9 cellular contexts compared by ENCODE assay signal in the genomic region with DNA sequence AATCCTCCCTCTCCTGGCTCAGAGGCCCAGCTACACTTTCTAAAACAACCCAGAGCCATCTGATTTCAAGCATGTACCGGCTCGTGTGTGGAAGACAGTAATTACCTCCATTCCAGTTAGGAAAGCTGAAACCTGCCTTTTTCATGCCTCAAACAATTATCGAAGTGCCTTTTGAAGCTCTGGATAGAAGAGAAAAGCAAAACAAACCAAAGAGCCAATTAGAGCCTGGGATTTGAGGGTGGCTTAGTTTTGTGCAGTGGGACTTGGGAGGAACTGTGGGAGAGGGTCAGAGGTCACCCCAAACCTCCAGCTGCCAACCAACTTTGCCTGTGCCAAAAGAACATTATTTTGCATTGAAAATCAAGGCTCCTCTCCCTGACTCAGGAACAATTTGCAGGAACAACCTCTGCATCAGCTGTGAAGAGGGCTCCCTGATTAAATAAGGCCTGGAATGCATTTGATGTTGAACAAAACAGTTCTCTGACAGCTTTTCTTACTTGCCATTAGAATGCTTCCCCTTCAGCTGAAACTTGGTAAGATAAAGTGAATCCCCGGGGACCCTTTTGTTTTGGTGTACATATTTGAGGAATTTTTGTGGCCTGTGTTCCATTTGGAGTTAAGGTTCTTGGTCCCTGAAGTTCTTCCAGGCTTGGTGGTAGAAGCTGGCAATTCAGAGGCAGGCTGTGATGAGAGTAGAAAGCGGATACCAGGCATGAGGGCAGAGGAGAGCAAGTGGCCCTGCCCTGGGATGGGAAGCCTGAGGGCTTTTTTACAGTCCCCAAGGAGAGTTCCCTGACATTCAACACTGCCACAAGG.
DNase-seq lines count a peak whose midpoint lies in the region; ATAC-seq and TF ChIP-seq lines count a peak whose summit lies in the region.
"Had no signal": no experiment of that assay in that cellular context is flagged by ENCODE, and none has a peak within 500 bp of the region (broad histone marks: within the 10 kb centered on the region; RNA-seq: fewer than 3 reads in every experiment).

No MANE protein-coding gene starts in this region.

- no peak for DNase-seq in stimulated activated naive CD8-positive, alpha-beta T cell treated with anti-CD3 and anti-CD28 coated beads, Interleukin-15, amount 100 ng/mL, for 72 hours
- DNase-seq in stimulated activated naive CD8-positive, alpha-beta T cell treated with anti-CD3 and anti-CD28 coated beads, Interleukin-15, Interleukin-2, amounts not matched to agents 100 U/mL and 50 U/mL, for 24 hours: no peak
- DNase-seq in fibroblast of villous mesenchyme (ENCODE audit: low read depth): peak; percentile 46
- DNase-seq in ovary: peak; percentile 70 to 83 (median 75)
- no peak for DNase-seq in NCI-H774 (lab: John Stamatoyannopoulos, UW)
- no peak for DNase-seq in NCI-H146 (lab: John Stamatoyannopoulos, UW)
- DNase-seq in activated CD4-positive, CD25-positive, alpha-beta regulatory T cell (lab: John Stamatoyannopoulos, UW): no peak
- no peak for DNase-seq in NCI-H1048 (lab: John Stamatoyannopoulos, UW)

- H3K4me1 Mint-ChIP-seq in stimulated activated naive CD8-positive, alpha-beta T cell treated with anti-CD3 and anti-CD28 coated beads, Interleukin-15, amount 100 ng/mL, for 72 hours: peaks cover 20% of the 10 kb centered on the region

- peaks cover 47% of the 10 kb centered on the region for H3K4me1 ChIP-seq in ovary (ENCODE audit: insufficient read depth)

- H3K27ac Mint-ChIP-seq in stimulated activated naive CD8-positive, alpha-beta T cell treated with anti-CD3 and anti-CD28 coated beads, Interleukin-15, amount 100 ng/mL, for 72 hours: peak overlapping the region; percentile 10 to 25

- H3K27me3 Mint-ChIP-seq in stimulated activated naive CD8-positive, alpha-beta T cell treated with anti-CD3 and anti-CD28 coated beads, Interleukin-15, amount 100 ng/mL, for 72 hours: no peaks in the 10 kb centered on the region
- H3K27me3 Mint-ChIP-seq: central memory CD8-positive, alpha-beta T cell had no signal

- ATAC-seq in stimulated activated naive CD8-positive, alpha-beta T cell treated with anti-CD3 and anti-CD28 coated beads, Interleukin-15, amount 100 ng/mL, for 72 hours: no peak
- no peak for ATAC-seq in stimulated activated naive CD8-positive, alpha-beta T cell treated with anti-CD3 and anti-CD28 coated beads, Interleukin-15, Interleukin-2, amounts not matched to agents 100 U/mL and 50 U/mL, for 24 hours

- peak overlapping the region; percentile 38 to 75 for H3K27ac ChIP-seq in ovary

- H3K9me3 ChIP-seq in ovary: no peaks in the 10 kb centered on the region

- no peak for TF ChIP-seq EP300 in ovary (IDR thresholded peaks at IDR 0.05)

- no peak for TF ChIP-seq CTCF in fibroblast of villous mesenchyme (IDR thresholded peaks at IDR 0.05; ENCODE audit: insufficient read depth, low read depth, low read length)
- no peak for TF ChIP-seq CTCF in ovary (IDR thresholded peaks at IDR 0.05)

- no peak for TF ChIP-seq POLR2A in ovary (IDR thresholded peaks at IDR 0.05)

- H3K4me3 Mint-ChIP-seq in stimulated activated naive CD8-positive, alpha-beta T cell treated with anti-CD3 and anti-CD28 coated beads, Interleukin-15, amount 100 ng/mL, for 72 hours: no peak overlapping the region
- H3K4me3 Mint-ChIP-seq: central memory CD8-positive, alpha-beta T cell had no signal

- 16 to 20% (median 19%) methylated on average over 5 of the region's 5 CpGs for WGBS in ovary, 3 donors

- no peaks in the 10 kb centered on the region for H3K36me3 ChIP-seq in ovary

- H3K4me3 ChIP-seq in fibroblast of villous mesenchyme (ENCODE audit: low read depth, low read length): no peak overlapping the region
- H3K4me3 ChIP-seq in ovary: no peak overlapping the region

- no peaks in the 10 kb centered on the region for H3K9me3 Mint-ChIP-seq in stimulated activated naive CD8-positive, alpha-beta T cell treated with anti-CD3 and anti-CD28 coated beads, Interleukin-15, amount 100 ng/mL, for 72 hours
- H3K9me3 Mint-ChIP-seq: central memory CD8-positive, alpha-beta T cell had no signal

- no peaks in the 10 kb centered on the region for H3K27me3 ChIP-seq in ovary

- intact Hi-C loops in ovary (cut with DNase I): loop anchor here in 1 of 4 donors (10.0 kb wide), 3 partner anchors 228 to 588 kb away; no protein-coding TSS in a partner anchor

Comparison
In these comparisons a context has a peak if more than half of its experiments do, and no peak if none do; other contexts are left out.
1. DNase-seq: peak in fibroblast of villous mesenchyme (single experiment) and ovary (5 of 5); none in stimulated activated naive CD8-positive, alpha-beta T cell treated with anti-CD3 and anti-CD28 coated beads, Interleukin-15, amount 100 ng/mL, for 72 hours (0 of 2), stimulated activated naive CD8-positive, alpha-beta T cell treated with anti-CD3 and anti-CD28 coated beads, Interleukin-15, Interleukin-2, amounts not matched to agents 100 U/mL and 50 U/mL, for 24 hours (single experiment), NCI-H774 (single experiment), NCI-H146 (single experiment), activated CD4-positive, CD25-positive, alpha-beta regulatory T cell (0 of 4) and NCI-H1048 (single experiment).